Comparison of ENCODE assay signal across 21 cellular contexts in genomic region chr19:3782330-3782729, GRCh38. TPM values are rescaled to one million over a fixed set of nuclear protein-coding genes. Genes with fewer than 3 reads are reported as not detected.
DNase-seq lines count a peak whose midpoint lies in the region; ATAC-seq and TF ChIP-seq lines count a peak whose summit lies in the region.
"Had no signal": no experiment of that assay in that cellular context is flagged by ENCODE, and none has a peak within 500 bp of the region (broad histone marks: within the 10 kb centered on the region; RNA-seq: fewer than 3 reads in every experiment).

No MANE protein-coding gene starts in this region.

- no peaks in the 10 kb centered on the region for H3K27me3 ChIP-seq in CD4-positive, alpha-beta T cell (ENCODE audit: control insufficient read depth, insufficient read depth, low read length)

- BruUV-seq in Calu3 (replicated peaks; lab: Mats Ljungman, UMichigan): no TSS peak

- H3K9me3 Mint-ChIP-seq in CD4-positive, alpha-beta T cell: peaks cover 4% of the 10 kb centered on the region
- peaks cover 6 to 17% (median 16%) of the 10 kb centered on the region in 3 donors for H3K9me3 Mint-ChIP-seq in T-cell
- peaks cover 11% of the 10 kb centered on the region for H3K9me3 Mint-ChIP-seq in glutamatergic neuron (ENCODE audit: unreplicated experiment)
- H3K9me3 Mint-ChIP-seq in stimulated activated effector memory CD8-positive, alpha-beta T cell treated with anti-CD3 and anti-CD28 coated beads, Interleukin-12 subunit alpha, Interleukin-12 subunit beta, amount 100 ng/mL, for 72 hours: peaks cover 9% of the 10 kb centered on the region
- peaks cover 7% of the 10 kb centered on the region for H3K9me3 Mint-ChIP-seq in Calu3 (ENCODE audit: low read depth, unreplicated experiment)

- no peak for DNase-seq in CD4-positive, alpha-beta T cell
- DNase-seq in T-cell (no peak), glutamatergic neuron (no peak), NCI-H2171 (lab: John Stamatoyannopoulos, UW) (no peak), Calu3 (no peak), SKM-1 (lab: John Stamatoyannopoulos, UW; ENCODE audit: unreplicated experiment) (no peak)
- no peak for DNase-seq in stimulated activated effector memory CD8-positive, alpha-beta T cell treated with anti-CD3 and anti-CD28 coated beads, Interleukin-12 subunit alpha, Interleukin-12 subunit beta, amount 100 ng/mL, for 72 hours (ENCODE audit: low spot score in 2 of 2)
- DNase-seq: DMS153, KG1, MG63, NCI-H1417, NCI-H1694, NCI-H2029 treated with DMSO at 0.1 percent for 48 hours, NCI-H2227 treated with DMSO at 0.1 percent for 48 hours, NCI-H69, SHP77 treated with DMSO at 0.1 percent for 48 hours had no signal

- no peak for TF ChIP-seq CTCF in CD4-positive, alpha-beta T cell (IDR thresholded peaks at IDR 0.05)
- no peak for TF ChIP-seq CTCF in glutamatergic neuron (IDR thresholded peaks at IDR 0.05; ENCODE audit: partially characterized antibody, unreplicated experiment)
- TF ChIP-seq CTCF in Calu3 (IDR thresholded peaks at IDR 0.05; ENCODE audit: unreplicated experiment): no peak

- peaks cover 8% of the 10 kb centered on the region for H3K4me1 Mint-ChIP-seq in CD4-positive, alpha-beta T cell (ENCODE audit: low read depth)
- H3K4me1 Mint-ChIP-seq in T-cell (peaks cover 6 to 28% (median 17%) of the 10 kb centered on the region in 3 donors), glutamatergic neuron (ENCODE audit: low read depth, unreplicated experiment) (no peaks in the 10 kb centered on the region), Calu3 (ENCODE audit: low read depth, unreplicated experiment) (no peaks in the 10 kb centered on the region)
- peaks cover 22% of the 10 kb centered on the region for H3K4me1 Mint-ChIP-seq in stimulated activated effector memory CD8-positive, alpha-beta T cell treated with anti-CD3 and anti-CD28 coated beads, Interleukin-12 subunit alpha, Interleukin-12 subunit beta, amount 100 ng/mL, for 72 hours

- H3K9me3 ChIP-seq in CD4-positive, alpha-beta T cell (ENCODE audit: control insufficient read depth, low read length): peaks cover 17% of the 10 kb centered on the region

- H3K27ac ChIP-seq in CD4-positive, alpha-beta T cell (ENCODE audit: low read depth, low read length): no peak overlapping the region
- H3K27ac ChIP-seq: C4-2B had no signal

- H3K36me3 Mint-ChIP-seq in CD4-positive, alpha-beta T cell (ENCODE audit: low read depth): peaks cover 19% of the 10 kb centered on the region
- peaks cover 17% of the 10 kb centered on the region for H3K36me3 Mint-ChIP-seq in T-cell
- peaks cover 13% of the 10 kb centered on the region for H3K36me3 Mint-ChIP-seq in glutamatergic neuron (ENCODE audit: unreplicated experiment)
- H3K36me3 Mint-ChIP-seq in stimulated activated effector memory CD8-positive, alpha-beta T cell treated with anti-CD3 and anti-CD28 coated beads, Interleukin-12 subunit alpha, Interleukin-12 subunit beta, amount 100 ng/mL, for 72 hours: peaks cover 25% of the 10 kb centered on the region
- no peaks in the 10 kb centered on the region for H3K36me3 Mint-ChIP-seq in Calu3 (ENCODE audit: insufficient read depth, unreplicated experiment)

- intact Hi-C loops in CD4-positive, alpha-beta T cell (cut with DNase I, micrococcal nuclease): loop anchor here in 1 of 2 experiments (5.0 kb wide), 1 partner anchor 40 kb away; no protein-coding TSS in a partner anchor
- intact Hi-C loops in Calu3 (cut with micrococcal nuclease; ENCODE audit: unreplicated experiment): no loop called here

- CTCF ChIA-PET in CD4-positive, alpha-beta T cell (lab: Charles Lee): no interaction called here
- CTCF ChIA-PET in T-cell (lab: Charles Lee): no interaction called here
- CTCF ChIA-PET in Calu3 (lab: Charles Lee): no interaction called here

- H3K27ac Mint-ChIP-seq in CD4-positive, alpha-beta T cell: no peak overlapping the region
- H3K27ac Mint-ChIP-seq in T-cell (peak overlapping the region; percentile 23 to 48), glutamatergic neuron (ENCODE audit: unreplicated experiment) (peak overlapping the region; percentile 64), Calu3 (ENCODE audit: unreplicated experiment) (no peak overlapping the region)
- H3K27ac Mint-ChIP-seq in stimulated activated effector memory CD8-positive, alpha-beta T cell treated with anti-CD3 and anti-CD28 coated beads, Interleukin-12 subunit alpha, Interleukin-12 subunit beta, amount 100 ng/mL, for 72 hours: peak overlapping the region; percentile 7

- H3K27me3 Mint-ChIP-seq in CD4-positive, alpha-beta T cell: no peaks in the 10 kb centered on the region
- H3K27me3 Mint-ChIP-seq in T-cell: no peaks in the 10 kb centered on the region
- H3K27me3 Mint-ChIP-seq in glutamatergic neuron (ENCODE audit: unreplicated experiment): peaks cover 18% of the 10 kb centered on the region
- peaks cover 14% of the 10 kb centered on the region for H3K27me3 Mint-ChIP-seq in Calu3 (ENCODE audit: unreplicated experiment)

- no peak for ATAC-seq in CD4-positive, alpha-beta T cell (ENCODE audit: poor library complexity)
- ATAC-seq in T-cell (replicated peaks in 1 of 4): no peak
- ATAC-seq in stimulated activated effector memory CD8-positive, alpha-beta T cell treated with anti-CD3 and anti-CD28 coated beads, Interleukin-12 subunit alpha, Interleukin-12 subunit beta, amount 100 ng/mL, for 72 hours: no peak
- ATAC-seq: Panc1 had no signal

- POLR2A ChIA-PET in CD4-positive, alpha-beta T cell (lab: Charles Lee): interaction anchor here (1.6 kb wide), 1 partner anchor 19 kb away, joined by 4 read pairs; the partner anchor contains the start of gene MRPL54
- POLR2A ChIA-PET in T-cell (lab: Charles Lee): interaction anchor here in 1 of 2 donors (0.6 kb wide), 1 partner anchor 1754 kb away, joined by 4 read pairs; no protein-coding TSS in a partner anchor

- peak overlapping the region; percentile 73 for H3K4me3 Mint-ChIP-seq in CD4-positive, alpha-beta T cell
- H3K4me3 Mint-ChIP-seq in T-cell (peak overlapping the region in 1 of 3 donors; percentile 32), glutamatergic neuron (ENCODE audit: unreplicated experiment) (no peak overlapping the region), Calu3 (ENCODE audit: low read depth, unreplicated experiment) (no peak overlapping the region)
- no peak overlapping the region for H3K4me3 Mint-ChIP-seq in stimulated activated effector memory CD8-positive, alpha-beta T cell treated with anti-CD3 and anti-CD28 coated beads, Interleukin-12 subunit alpha, Interleukin-12 subunit beta, amount 100 ng/mL, for 72 hours

RNA-seq across cellular contexts. Expression of gene MATK, which starts 3.9 kb away (rescaled TPM):
- total RNA-seq in CD4-positive, alpha-beta T cell: 1 to 10 TPM; 9.1 to 9.4 TPM
- total RNA-seq in T-cell: 10 to 100 TPM in 4 of 5 donors, 1 to 10 TPM in 1; 9.2 to 41.4 (median 20.6) TPM
- not detected for total RNA-seq in glutamatergic neuron (ENCODE audit: unreplicated experiment)
- total RNA-seq in Calu3 (2022): not detected in 2 replicates
- total RNA-seq: HT1080, NCI-H460 had no signal

RNA-seq across cellular contexts. Expression of gene RAX2, which starts 10.3 kb away (rescaled TPM):
- total RNA-seq in CD4-positive, alpha-beta T cell: not detected
- total RNA-seq in T-cell (not detected), glutamatergic neuron (ENCODE audit: unreplicated experiment) (not detected), Calu3 (2022) (not detected in 2 replicates)
- total RNA-seq: A673, HT1080, NCI-H460 had no signal

RNA-seq across cellular contexts. Expression of gene MRPL54, which starts 19.8 kb away (rescaled TPM):
- total RNA-seq in CD4-positive, alpha-beta T cell: 10 to 100 TPM; 68.9 to 71.1 TPM
- total RNA-seq in T-cell (10 to 100 TPM; 46.9 to 77.8 (median 52.2) TPM), glutamatergic neuron (ENCODE audit: unreplicated experiment) (33.0 TPM), Calu3 (2022) (26.1 and 31.0 TPM in 2 replicates)

RNA-seq across cellular contexts. Expression of gene APBA3, which starts 20.8 kb away (rescaled TPM):
- 10 to 100 TPM; 45.8 to 50.0 TPM for total RNA-seq in CD4-positive, alpha-beta T cell
- 10 to 100 TPM; 57.3 to 99.0 (median 78.2) TPM for total RNA-seq in T-cell
- 23.3 TPM for total RNA-seq in glutamatergic neuron (ENCODE audit: unreplicated experiment)
- 18.1 and 19.6 TPM in 2 replicates for total RNA-seq in Calu3 (2022)

Comparison
In these comparisons a context has a peak if more than half of its experiments do, and no peak if none do; other contexts are left out.
1. H3K27ac Mint-ChIP-seq: peak in T-cell (2 of 2), glutamatergic neuron (single experiment) and stimulated activated effector memory CD8-positive, alpha-beta T cell treated with anti-CD3 and anti-CD28 coated beads, Interleukin-12 subunit alpha, Interleukin-12 subunit beta, amount 100 ng/mL, for 72 hours (single experiment); none in CD4-positive, alpha-beta T cell (single experiment) and Calu3 (single experiment).